9 cellular contexts compared by ENCODE assay signal in the genomic region with DNA sequence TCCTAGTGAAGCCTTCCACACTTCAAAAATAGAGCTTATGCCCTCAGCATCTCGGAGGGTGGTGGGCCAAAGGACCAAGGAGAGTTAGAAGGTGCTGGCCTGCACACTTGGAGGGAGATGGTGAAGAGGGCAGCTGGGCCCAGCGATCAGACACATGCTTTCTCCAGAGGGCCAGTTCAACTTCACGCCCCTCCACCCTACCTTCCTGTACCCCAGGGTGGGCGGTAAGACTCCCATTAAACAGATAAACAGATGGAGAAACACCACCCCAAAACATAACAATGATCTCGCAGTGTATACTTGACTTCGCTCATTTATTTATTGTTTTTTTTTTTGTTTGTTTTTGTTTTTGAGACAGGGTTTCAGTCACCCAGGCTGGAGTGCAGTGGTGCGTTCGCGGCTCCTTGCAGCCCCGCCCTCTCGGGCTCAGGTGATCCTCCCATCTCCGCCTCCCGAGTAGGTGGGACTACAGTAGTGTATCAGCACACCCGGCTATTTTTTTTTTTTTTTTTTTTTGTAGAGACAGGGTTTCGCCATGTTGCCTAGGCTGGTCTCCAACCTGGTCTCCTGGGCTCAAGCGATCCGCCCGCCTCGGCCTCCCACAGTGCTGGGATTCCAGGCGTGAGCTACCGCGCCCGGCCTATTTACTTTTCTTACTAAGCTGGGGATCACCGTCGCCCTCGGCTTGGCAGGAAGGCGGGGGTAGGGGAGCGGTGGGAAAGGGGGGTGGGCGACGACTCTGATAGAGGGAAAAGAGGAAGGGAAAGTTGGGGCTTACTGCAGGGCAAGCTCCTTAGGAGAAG. TPM values are rescaled to one million over a fixed set of nuclear protein-coding genes. Genes with fewer than 3 reads are reported as not detected.
DNase-seq lines count a peak whose midpoint lies in the region; ATAC-seq and TF ChIP-seq lines count a peak whose summit lies in the region.
"Had no signal": no experiment of that assay in that cellular context is flagged by ENCODE, and none has a peak within 500 bp of the region (broad histone marks: within the 10 kb centered on the region; RNA-seq: fewer than 3 reads in every experiment).

No MANE protein-coding gene starts in this region.

- no peaks in the 10 kb centered on the region for H4K20me1 ChIP-seq in mammary epithelial cell (ENCODE audit: insufficient read depth, low read length)

- peaks cover 33% of the 10 kb centered on the region for H3K79me2 ChIP-seq in mammary epithelial cell (ENCODE audit: insufficient read depth, low read length)

- DNase-seq in GM06990 (ENCODE audit: extremely low read depth, insufficient read length): peak; percentile 82
- DNase-seq in NCI-H2081 treated with DMSO at 0.1 percent for 48 hours (lab: John Stamatoyannopoulos, UW): peak; percentile 1
- DNase-seq in WERI-Rb-1: peak; percentile 83
- peak; percentile 77 for DNase-seq in mammary epithelial cell
- DNase-seq in kidney tubule cell (ENCODE audit: low spot score): peak; percentile 86
- DNase-seq in stimulated activated CD4-positive, alpha-beta T cell treated with anti-CD3 and anti-CD28 coated beads, Interleukin-2, amount 100 ng/mL, for 4 hours (ENCODE audit: low read depth): peak; percentile 87
- DNase-seq in pons (ENCODE audit: low spot score): no peak

- ATAC-seq in HG02759 (IDR thresholded peaks at IDR 0.05; ENCODE audit: unreplicated experiment): peak; percentile 56

- intact Hi-C loops in mammary epithelial cell (cut with micrococcal nuclease): loop anchor here (1.0 to 2.0 kb wide), 2 partner anchors 8 to 53 kb away; a partner anchor contains a TSS

- H3K9me3 ChIP-seq in WERI-Rb-1 (ENCODE audit: severe bottlenecking): no peaks in the 10 kb centered on the region
- no peaks in the 10 kb centered on the region for H3K9me3 ChIP-seq in mammary epithelial cell (replicated peaks; ENCODE audit: insufficient read depth, low read length)

- peaks cover 2% of the 10 kb centered on the region; the same call in 1 of the 2 replicates for H3K36me3 ChIP-seq in GM06990 (ENCODE audit: control insufficient read depth, insufficient read depth, low read length)
- H3K36me3 ChIP-seq in WERI-Rb-1: peaks cover 12% of the 10 kb centered on the region
- peaks cover 2% of the 10 kb centered on the region for H3K36me3 ChIP-seq in mammary epithelial cell (ENCODE audit: insufficient read depth, low read length)

- no TSS peak for BruUV-seq in mammary epithelial cell (replicated peaks; lab: Mats Ljungman, UMichigan)

- H3K27ac ChIP-seq in WERI-Rb-1 (peak overlapping the region; percentile 95), mammary epithelial cell (ENCODE audit: insufficient read depth, low read depth, low read length) (peak overlapping the region; percentile 9)

- peak overlapping the region; percentile 77 for H2AFZ ChIP-seq in mammary epithelial cell (ENCODE audit: low read depth, low read length)

- H3K27me3 ChIP-seq in GM06990 (replicated peaks; ENCODE audit: control insufficient read depth, insufficient read depth, low read length) (no peaks in the 10 kb centered on the region), WERI-Rb-1 (ENCODE audit: insufficient read depth, low read depth, severe bottlenecking) (no peaks in the 10 kb centered on the region), mammary epithelial cell (ENCODE audit: insufficient read depth, low read length) (no peaks in the 10 kb centered on the region)

- peak overlapping the region; percentile 34 for H3K9ac ChIP-seq in mammary epithelial cell (ENCODE audit: insufficient read depth, low read length)

- CTCF ChIA-PET in mammary epithelial cell (lab: Charles Lee; ENCODE audit: low non-redundant PET): no interaction called here

- in situ Hi-C loops in mammary epithelial cell (cut with MboI; ENCODE audit: low sequenced_read_pairs in 2 of 2): no loop called here

- WGBS in mammary epithelial cell (ENCODE audit: low coverage, missing lambda C conversion rate): 8% methylated on average over 22 of the region's 30 CpGs

- TF ChIP-seq CTCF in GM06990 (IDR thresholded peaks at IDR 0.05; ENCODE audit: insufficient read depth, low read length, poor library complexity, severe bottlenecking): no peak
- TF ChIP-seq CTCF in WERI-Rb-1 (IDR thresholded peaks at IDR 0.05; ENCODE audit: low read depth, low read length): no peak
- TF ChIP-seq CTCF in mammary epithelial cell (conservative IDR thresholded peaks at IDR 0.05 in 1 of 2, IDR thresholded peaks at IDR 0.05 in 1 of 2; ENCODE audit: extremely low read depth in 1 of 2, insufficient read depth in 1 of 2, low read depth in 1 of 2, low read length in 2 of 2): no peak

- H3K4me3 ChIP-seq in GM06990 (replicated peaks; ENCODE audit: low read depth, low read length) (peak overlapping the region; percentile 89), WERI-Rb-1 (ENCODE audit: low read depth, low read length) (peak overlapping the region; percentile 72), mammary epithelial cell (replicated peaks in 1 of 3; ENCODE audit: insufficient read depth in 1 of 3, low read depth in 2 of 3, low read length in 3 of 3) (peak overlapping the region; percentile 44 to 95 (median 63))

- peak overlapping the region; percentile 81 for H3K4me2 ChIP-seq in mammary epithelial cell (ENCODE audit: insufficient read depth, low read depth, low read length)

- peaks cover 20% of the 10 kb centered on the region for H3K4me1 ChIP-seq in mammary epithelial cell (ENCODE audit: insufficient read depth, low read length)

- dilution Hi-C loops in mammary epithelial cell (cut with HindIII; ENCODE audit: low sequenced_read_pairs): no loop called here

RNA-seq across cellular contexts. Expression of a gene that starts 1.8 kb away (rescaled TPM):
- total RNA-seq in mammary epithelial cell: 1 to 10 TPM; 1.5 to 2.0 TPM
- polyA plus RNA-seq in mammary epithelial cell: 1.2 TPM
- polyA minus RNA-seq in mammary epithelial cell: not detected
- total RNA-seq: subcutaneous adipose tissue had no signal

RNA-seq across cellular contexts. Expression of a gene that starts 17.1 kb away (rescaled TPM):
- 10 to 100 TPM; 32.0 to 49.5 TPM for total RNA-seq in mammary epithelial cell
- polyA plus RNA-seq in mammary epithelial cell: 68.1 TPM
- polyA minus RNA-seq in mammary epithelial cell: 14.6 TPM

RNA-seq across cellular contexts. Expression of a gene that starts 28.9 kb away (rescaled TPM):
- 1 to 10 TPM; 5.0 to 7.0 TPM for total RNA-seq in mammary epithelial cell
- 6.5 TPM for polyA plus RNA-seq in mammary epithelial cell
- polyA minus RNA-seq in mammary epithelial cell: 0.41 TPM

RNA-seq across cellular contexts. Expression of a gene that starts 30.9 kb away (rescaled TPM):
- under 1 TPM; 0.50 to 0.82 TPM for total RNA-seq in mammary epithelial cell
- 0.16 TPM for polyA plus RNA-seq in mammary epithelial cell
- not detected for polyA minus RNA-seq in mammary epithelial cell

RNA-seq across cellular contexts. Expression of a gene that starts 53.0 kb away (rescaled TPM):
- total RNA-seq in mammary epithelial cell: 100 to 1,000 TPM; 111 to 138 TPM
- 121 TPM for polyA plus RNA-seq in mammary epithelial cell
- 145 TPM for polyA minus RNA-seq in mammary epithelial cell
